ENCODE assay signal across 23 cellular contexts in genomic region chr1:236809133-236809532, GRCh38. TPM values are rescaled to one million over a fixed set of nuclear protein-coding genes. Genes with fewer than 3 reads are reported as not detected.
DNase-seq lines count a peak whose midpoint lies in the region; ATAC-seq and TF ChIP-seq lines count a peak whose summit lies in the region.
"Had no signal": no experiment of that assay in that cellular context is flagged by ENCODE, and none has a peak within 500 bp of the region (broad histone marks: within the 10 kb centered on the region; RNA-seq: fewer than 3 reads in every experiment).

No MANE protein-coding gene starts in this region.

- dilution Hi-C loops in mammary epithelial cell (cut with HindIII; ENCODE audit: low sequenced_read_pairs): no loop called here

- H3K27me3 ChIP-seq in mammary epithelial cell (ENCODE audit: insufficient read depth, low read length): no peaks in the 10 kb centered on the region
- H3K27me3 ChIP-seq: colonic mucosa, neutrophil had no signal

- no peaks in the 10 kb centered on the region for H3K9me3 ChIP-seq in mammary epithelial cell (replicated peaks; ENCODE audit: insufficient read depth, low read length)
- H3K9me3 ChIP-seq: colonic mucosa, neutrophil had no signal

- no peaks in the 10 kb centered on the region for H3K9me3 Mint-ChIP-seq in activated T-cell treated with anti-CD3 and anti-CD28 coated beads, Interleukin-2, amount 50 U/mL, for 24 hours
- H3K9me3 Mint-ChIP-seq in nephron: no peaks in the 10 kb centered on the region
- H3K9me3 Mint-ChIP-seq: stimulated activated naive B cell treated with anti-CD40 and anti-IgM and Interleukin-4, amounts not matched to agents 10 μg/mL and 1 μg/mL and 100 μg/mL, for 72 hours had no signal

- TF ChIP-seq CTCF in mammary epithelial cell (conservative IDR thresholded peaks at IDR 0.05 in 1 of 2, IDR thresholded peaks at IDR 0.05 in 1 of 2; ENCODE audit: extremely low read depth in 1 of 2, insufficient read depth in 1 of 2, low read depth in 1 of 2, low read length in 2 of 2) (no peak), nephron (IDR thresholded peaks at IDR 0.05; ENCODE audit: unreplicated experiment in 3 of 3) (no peak)

- H3K27ac ChIP-seq in mammary epithelial cell (ENCODE audit: insufficient read depth, low read depth, low read length): no peak overlapping the region
- H3K27ac ChIP-seq: neutrophil had no signal

- no peak overlapping the region for H3K4me2 ChIP-seq in mammary epithelial cell (ENCODE audit: insufficient read depth, low read depth, low read length)

- H3K36me3 ChIP-seq in mammary epithelial cell (ENCODE audit: insufficient read depth, low read length): peaks cover 10% of the 10 kb centered on the region
- H3K36me3 ChIP-seq: colonic mucosa had no signal

- H4K20me1 ChIP-seq in mammary epithelial cell (ENCODE audit: insufficient read depth, low read length): peaks cover 3% of the 10 kb centered on the region

- no peaks in the 10 kb centered on the region for H3K4me1 ChIP-seq in mammary epithelial cell (ENCODE audit: insufficient read depth, low read length)

- 92% methylated on average over 1 of the region's 1 CpG for WGBS in mammary epithelial cell (ENCODE audit: low coverage, missing lambda C conversion rate)

- ATAC-seq in HG02642 (IDR thresholded peaks at IDR 0.05; ENCODE audit: poor library complexity, unreplicated experiment): no peak
- ATAC-seq in GM21825 (IDR thresholded peaks at IDR 0.05; ENCODE audit: unreplicated experiment): no peak
- ATAC-seq: activated CD4-positive, CD25-positive, alpha-beta regulatory T cell treated with anti-CD3 and anti-CD28 coated beads, Interleukin-2, amount 50 U/mL, for 24 hours; activated CD8-positive, alpha-beta memory T cell treated with anti-CD3 and anti-CD28 coated beads, Interleukin-2, amount 10 ng/mL, durations not matched to agents 7 days and 5 days; stimulated activated naive B cell treated with anti-CD40 and anti-IgM and Interleukin-4, amounts not matched to agents 10 μg/mL and 1 μg/mL and 100 μg/mL, for 72 hours had no signal

- H3K79me2 ChIP-seq in mammary epithelial cell (ENCODE audit: insufficient read depth, low read length): peaks cover 38% of the 10 kb centered on the region

- CTCF ChIA-PET in mammary epithelial cell (lab: Charles Lee; ENCODE audit: low non-redundant PET): no interaction called here

- H3K4me3 ChIP-seq in mammary epithelial cell (replicated peaks in 1 of 3; ENCODE audit: insufficient read depth in 1 of 3, low read depth in 2 of 3, low read length in 3 of 3): no peak overlapping the region
- H3K4me3 ChIP-seq: colonic mucosa had no signal

- no peaks in the 10 kb centered on the region for H3K27me3 Mint-ChIP-seq in activated T-cell treated with anti-CD3 and anti-CD28 coated beads, Interleukin-2, amount 50 U/mL, for 24 hours
- no peaks in the 10 kb centered on the region for H3K27me3 Mint-ChIP-seq in nephron (ENCODE audit: low read depth)
- H3K27me3 Mint-ChIP-seq: activated CD8-positive, alpha-beta memory T cell treated with anti-CD3 and anti-CD28 coated beads, Interleukin-2, amount 10 ng/mL, durations not matched to agents 7 days and 5 days; stimulated activated naive B cell treated with anti-CD40 and anti-IgM and Interleukin-4, amounts not matched to agents 10 μg/mL and 1 μg/mL and 100 μg/mL, for 72 hours had no signal

- DNase-seq in activated T-cell treated with anti-CD3 and anti-CD28 coated beads, Interleukin-2, amount 50 U/mL, for 24 hours: no peak
- DNase-seq in activated T-cell treated with anti-CD3 and anti-CD28 coated beads, Interleukin-2, amount 50 U/mL, for 1 hour: no peak
- DNase-seq in NCI-H1436 (lab: John Stamatoyannopoulos, UW) (peak; percentile 17), mammary epithelial cell (no peak), DMS153 (lab: John Stamatoyannopoulos, UW) (no peak)
- DNase-seq: activated CD8-positive, alpha-beta memory T cell treated with anti-CD3 and anti-CD28 coated beads, Interleukin-2, amount 10 ng/mL, durations not matched to agents 7 days and 5 days; activated gamma-delta T cell treated with Interleukin-2 at 50 U/mL for 16 hours; aorta; C1 segment of cervical spinal cord; foreskin melanocyte; hypothalamus; NCI-H1417 treated with DMSO at 0.1 percent for 48 hours; retina; stimulated activated CD4-positive, alpha-beta T cell treated with anti-CD3 and anti-CD28 coated beads, Interleukin-15, amount 100 ng/mL, for 24 hours; stimulated activated naive B cell treated with anti-CD40 and anti-IgM and Interleukin-4, amounts not matched to agents 10 μg/mL and 1 μg/mL and 100 μg/mL, for 72 hours; T-helper 2 cell; trophoblast cell had no signal

- H3K4me1 Mint-ChIP-seq in activated T-cell treated with anti-CD3 and anti-CD28 coated beads, Interleukin-2, amount 50 U/mL, for 24 hours (ENCODE audit: low read depth): peaks cover 31% of the 10 kb centered on the region
- H3K4me1 Mint-ChIP-seq in nephron: peaks cover 19% of the 10 kb centered on the region
- H3K4me1 Mint-ChIP-seq: activated CD8-positive, alpha-beta memory T cell treated with anti-CD3 and anti-CD28 coated beads, Interleukin-2, amount 10 ng/mL, durations not matched to agents 7 days and 5 days had no signal

- peaks cover 95% of the 10 kb centered on the region for H3K36me3 Mint-ChIP-seq in activated T-cell treated with anti-CD3 and anti-CD28 coated beads, Interleukin-2, amount 50 U/mL, for 24 hours (ENCODE audit: low read depth)
- H3K36me3 Mint-ChIP-seq in nephron (ENCODE audit: low read depth): peaks cover 55% of the 10 kb centered on the region

- H2AFZ ChIP-seq in mammary epithelial cell (ENCODE audit: low read depth, low read length): no peak overlapping the region

- no peak overlapping the region for H3K4me3 Mint-ChIP-seq in activated T-cell treated with anti-CD3 and anti-CD28 coated beads, Interleukin-2, amount 50 U/mL, for 24 hours
- no peak overlapping the region for H3K4me3 Mint-ChIP-seq in nephron
- H3K4me3 Mint-ChIP-seq: activated CD8-positive, alpha-beta memory T cell treated with anti-CD3 and anti-CD28 coated beads, Interleukin-2, amount 10 ng/mL, durations not matched to agents 7 days and 5 days; stimulated activated naive B cell treated with anti-CD40 and anti-IgM and Interleukin-4, amounts not matched to agents 10 μg/mL and 1 μg/mL and 100 μg/mL, for 72 hours had no signal

- H3K27ac Mint-ChIP-seq in activated T-cell treated with anti-CD3 and anti-CD28 coated beads, Interleukin-2, amount 50 U/mL, for 24 hours: peak overlapping the region; percentile 10
- peak overlapping the region; percentile 6 to 78 (median 46) for H3K27ac Mint-ChIP-seq in nephron
- H3K27ac Mint-ChIP-seq: activated CD8-positive, alpha-beta memory T cell treated with anti-CD3 and anti-CD28 coated beads, Interleukin-2, amount 10 ng/mL, durations not matched to agents 7 days and 5 days; stimulated activated naive B cell treated with anti-CD40 and anti-IgM and Interleukin-4, amounts not matched to agents 10 μg/mL and 1 μg/mL and 100 μg/mL, for 72 hours had no signal

- TSS peak; percentile 8 for BruUV-seq in mammary epithelial cell (replicated peaks; lab: Mats Ljungman, UMichigan)

- in situ Hi-C loops in mammary epithelial cell (cut with MboI; ENCODE audit: low sequenced_read_pairs in 2 of 2): no loop called here

- no peak overlapping the region for H3K9ac ChIP-seq in mammary epithelial cell (ENCODE audit: insufficient read depth, low read length)

- intact Hi-C loops in mammary epithelial cell (cut with micrococcal nuclease): no loop called here

RNA-seq across cellular contexts. Expression of gene MTR, which starts 14.0 kb away (rescaled TPM):
- 10 to 100 TPM; 36.7 to 39.8 TPM for total RNA-seq in mammary epithelial cell
- 8.1 TPM for polyA plus RNA-seq in mammary epithelial cell
- 29.2 TPM for polyA minus RNA-seq in mammary epithelial cell
